In the genomic region with DNA sequence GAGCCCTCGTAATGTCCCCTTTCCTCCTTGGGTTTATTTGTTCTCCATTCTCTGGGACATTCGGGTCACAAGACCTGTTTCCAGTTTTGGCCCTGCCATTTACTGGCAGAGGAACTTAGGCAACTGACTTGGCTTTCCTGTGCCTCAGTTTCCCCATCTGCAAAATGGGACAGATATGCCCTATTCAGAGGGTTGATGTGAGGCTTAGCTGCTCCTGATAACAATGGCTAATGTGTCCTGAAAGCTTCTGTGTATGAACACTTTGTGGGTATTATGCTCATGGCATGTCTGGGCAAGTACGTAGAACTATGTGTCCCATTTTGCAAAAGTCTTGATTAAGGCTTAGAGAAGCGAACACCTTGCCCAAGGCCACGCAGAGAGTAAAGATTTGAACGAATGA, we compare ENCODE assay signal across 8 cellular contexts. TPM values are rescaled to one million over a fixed set of nuclear protein-coding genes. Genes with fewer than 3 reads are reported as not detected.
A peak's percentile ranks its signal among the peaks of the same experiment; 100 is the strongest.
DNase-seq lines count a peak whose midpoint lies in the region; ATAC-seq, FAIRE-seq and TF ChIP-seq lines count a peak whose summit lies in the region.

No MANE protein-coding gene starts in this region.

- ATAC-seq in Right ventricle myocardium superior (ENCODE audit: poor library complexity) = no peak
- no peak for ATAC-seq in GM12878
- no peak for ATAC-seq in GM18517 (IDR thresholded peaks at IDR 0.05; ENCODE audit: unreplicated experiment)

- H3K27me3 ChIP-seq in cardiac muscle cell (no peaks in the 10 kb centered on the region), GM12878 (replicated peaks in 1 of 2; ENCODE audit: control insufficient read depth in 2 of 2, insufficient read depth in 2 of 2, low read length in 1 of 2) (no peaks in the 10 kb centered on the region)

- no peak for TF ChIP-seq POLR2A in GM12878 (IDR thresholded peaks at IDR 0.05; ENCODE audit: low read depth, low read length)

- H3K9me3 ChIP-seq in cardiac muscle cell (ENCODE audit: low read depth) = no peaks in the 10 kb centered on the region
- H3K9me3 ChIP-seq in GM12878 (replicated peaks; ENCODE audit: control insufficient read depth, insufficient read depth, low read length) = no peaks in the 10 kb centered on the region; the same call in 2 of the 3 replicates

- TF ChIP-seq CTCF in cardiac muscle cell (IDR thresholded peaks at IDR 0.05; ENCODE audit: low read depth, low read length) = no peak
- no peak for TF ChIP-seq CTCF in GM12878 (IDR thresholded peaks at IDR 0.05 in 2 of 3, conservative IDR thresholded peaks at IDR 0.05 in 1 of 3; ENCODE audit: control insufficient read depth in 2 of 3, extremely low read depth in 1 of 3, insufficient read depth in 1 of 3, low read depth in 3 of 3, low read length in 3 of 3)
- TF ChIP-seq CTCF in type B pancreatic cell (conservative IDR thresholded peaks at IDR 0.05) = no peak

- peaks cover 20% of the 10 kb centered on the region for H3K36me3 Mint-ChIP-seq in type B pancreatic cell

- no peak for TF ChIP-seq EP300 in GM12878 (IDR thresholded peaks at IDR 0.05; ENCODE audit: borderline replicate concordance in 1 of 2, control insufficient read depth in 1 of 2, low read depth in 2 of 2, low read length in 2 of 2)

- peak overlapping the region; percentile 98 for H3K27ac ChIP-seq in cardiac muscle cell
- peak overlapping the region; percentile 99; the same call in 1 of the 2 replicates for H3K27ac ChIP-seq in GM12878 (ENCODE audit: control insufficient read depth, insufficient read depth)

- H2AFZ ChIP-seq in GM12878 (ENCODE audit: control insufficient read depth, low read depth, low read length) = no peak overlapping the region

- intact Hi-C loops in Right ventricle myocardium superior (cut with DNase I) (no loop called here), GM12878 (cut with micrococcal nuclease; ENCODE audit: unreplicated experiment) (loop anchor here (5.0 kb wide), 1 partner anchor 41 kb away; a partner anchor contains a TSS)

- H3K36me3 ChIP-seq in cardiac muscle cell (peaks cover 4% of the 10 kb centered on the region), GM12878 (ENCODE audit: control insufficient read depth in 2 of 2, insufficient read depth in 2 of 2, low read length in 1 of 2) (no peaks in the 10 kb centered on the region)

- in situ Hi-C loops in GM12878 (cut with MboI) = no loop called here

- POLR2A ChIA-PET in GM12878 (lab: Charles Lee) = interaction anchor here (0.7 to 1.4 kb wide), 3 partner anchors 32 to 71 kb away, joined by 4 to 8 read pairs (median 7); no protein-coding TSS in a partner anchor

- peak overlapping the region; percentile 94 for H3K27ac Mint-ChIP-seq in type B pancreatic cell

- peaks cover 19% of the 10 kb centered on the region for H3K4me1 Mint-ChIP-seq in type B pancreatic cell (ENCODE audit: unreplicated experiment)

- BruUV-seq in GM12878 (replicated peaks; lab: Mats Ljungman, UMichigan) = TSS peak; percentile 74

- H3K4me3 ChIP-seq in cardiac muscle cell (peak overlapping the region; percentile 65), GM12878 (peak overlapping the region; percentile 88)

- no peaks in the 10 kb centered on the region for H4K20me1 ChIP-seq in GM12878 (ENCODE audit: control insufficient read depth, insufficient read depth)

- H3K4me3 Mint-ChIP-seq in type B pancreatic cell = peak overlapping the region; percentile 90

- RAD21 ChIA-PET in GM12878 (lab: Charles Lee; ENCODE audit: unreplicated experiment) = interaction anchor here (1.4 kb wide), 1 partner anchor 10 kb away, joined by 4 read pairs; no protein-coding TSS in a partner anchor

- no peaks in the 10 kb centered on the region for H3K9me3 Mint-ChIP-seq in type B pancreatic cell

- FAIRE-seq in GM12878 (lab: Jason Lieb, UNC) = no peak

- no peaks in the 10 kb centered on the region for H3K4me1 ChIP-seq in cardiac muscle cell (ENCODE audit: low read depth)
- peaks cover 10% of the 10 kb centered on the region; the same call in 1 of the 2 replicates for H3K4me1 ChIP-seq in GM12878 (ENCODE audit: control insufficient read depth, insufficient read depth, low read length)

- SMC1A ChIA-PET in GM12878 (lab: Charles Lee; ENCODE audit: uncharacterized antibody, unreplicated experiment) = interaction anchor here (0.6 kb wide), 1 partner anchor 142 kb away, joined by 3 read pairs; no protein-coding TSS in a partner anchor

- TF ChIP-seq RAD21 in GM12878 (IDR thresholded peaks at IDR 0.05; ENCODE audit: insufficient read depth, low read depth, low read length) = no peak

- H3K9ac ChIP-seq in GM12878 (ENCODE audit: control insufficient read depth, insufficient read depth, low read length) = peak overlapping the region; percentile 95

- DNase-seq in cardiac muscle cell (ENCODE audit: low read depth in 1 of 2, low spot score in 1 of 2) = no peak
- DNase-seq in Right ventricle myocardium superior = no peak
- DNase-seq in GM12878 (ENCODE audit: low read depth, low spot score) = no peak
- DNase-seq in medulla oblongata (ENCODE audit: extremely low spot score) = peak; percentile 37
- DNase-seq in type B pancreatic cell (ENCODE audit: extremely low spot score, unreplicated experiment) = no peak
- no peak for DNase-seq in NCI-H82 (lab: John Stamatoyannopoulos, UW)
- no peak for DNase-seq in D341Med (ENCODE audit: low spot score)

- 87% methylated on average over 6 of the region's 6 CpGs for WGBS in GM12878 (ENCODE audit: insufficient coverage, insufficient replicate concordance, low lambda C conversion rate, missing lambda C conversion rate)

- no peaks in the 10 kb centered on the region for H3K27me3 Mint-ChIP-seq in type B pancreatic cell

- peak overlapping the region; percentile 96 for H3K4me2 ChIP-seq in GM12878 (ENCODE audit: control insufficient read depth, insufficient read depth)

- peaks cover 14% of the 10 kb centered on the region for H3K79me2 ChIP-seq in GM12878 (ENCODE audit: control insufficient read depth, insufficient read depth, low read length)

- CTCF ChIA-PET in GM12878 (lab: Yijun Ruan, JAX) = interaction anchor here (1.0 to 2.3 kb wide), 3 partner anchors 30 to 53 kb away, joined by 3 to 11 read pairs (median 6); a partner anchor contains a TSS

RNA-seq across cellular contexts. Expression of a gene that starts 1.0 kb away (rescaled TPM):
- total RNA-seq in cardiac muscle cell (26.5 and 29.1 TPM in 2 replicates), Right ventricle myocardium superior (17.5 TPM), GM12878 (2014; rRNA removed) (15.6 and 18.6 TPM in 2 replicates), GM12878 (2014; rRNA removed; fragmentation: Illumina TruSeq; extraction: Trizol) (3.7 and 3.8 TPM in 2 replicates), GM12878 (2021) (14.7 and 17.2 TPM in 2 replicates), type B pancreatic cell (ENCODE audit: low replicate concordance) (13.6 and 23.9 TPM in 2 replicates)
- polyA plus RNA-seq in cardiac muscle cell (15.9 and 17.3 TPM in 2 replicates), GM12878 (2011; rRNA removed) (1.5 and 3.7 TPM in 2 replicates), GM12878 (2014; fragmentation: Illumina TruSeq; extraction: Trizol) (1.1 TPM in 1 of 2 replicates, not detected in the other), GM12878 (2014; fragmentation: Nextera tagmentation; extraction: Ambion mirVana) (under 1 TPM in 1 of 2 experiments, not detected in 1; 0.47 TPM), GM12878 (2014; rRNA removed) (13.9 and 15.0 TPM in 2 replicates), GM12878 (2016; fragmentation: Nextera tagmentation; extraction: Ambion mirVana) (10 to 100 TPM; 12.4 to 12.8 TPM)
- 10.3 and 13.5 TPM in 2 replicates for total RNA-seq in GM12878 (2013; cell fraction: nucleolus; rRNA removed)
- polyA plus RNA-seq in GM12878 (2011; ENCODE audit: low read depth) = 1.4 TPM
- polyA plus RNA-seq in GM12878 (2011; cell fraction: cytosol; rRNA removed) = 7.5 and 14.6 TPM in 2 replicates
- polyA plus RNA-seq in GM12878 (2011; cell fraction: nucleus; rRNA removed) = 17.2 and 20.1 TPM in 2 replicates
- 7.8 and 10.7 TPM in 2 replicates for polyA plus RNA-seq in GM12878 (2012)
- 1.1 and 3.7 TPM in 2 replicates for polyA minus RNA-seq in GM12878 (2011; rRNA and poly(A)+ RNA removed)
- polyA minus RNA-seq in GM12878 (2011; cell fraction: cytosol; rRNA and poly(A)+ RNA removed) = 4.4 and 6.4 TPM in 2 replicates
- polyA minus RNA-seq in GM12878 (2011; cell fraction: nucleus; rRNA and poly(A)+ RNA removed) = 4.2 and 6.7 TPM in 2 replicates

RNA-seq across cellular contexts. Expression of a gene that starts 1.8 kb away (rescaled TPM):
- total RNA-seq in cardiac muscle cell = 12.8 and 13.6 TPM in 2 replicates
- polyA plus RNA-seq in cardiac muscle cell = 18.7 and 25.3 TPM in 2 replicates
- total RNA-seq in Right ventricle myocardium superior = 13.0 TPM
- 3.4 and 3.8 TPM in 2 replicates for total RNA-seq in GM12878 (2013; cell fraction: nucleolus; rRNA removed)
- 4.6 and 5.0 TPM in 2 replicates for total RNA-seq in GM12878 (2014; rRNA removed)
- 2.1 and 3.0 TPM in 2 replicates for total RNA-seq in GM12878 (2014; rRNA removed; fragmentation: Illumina TruSeq; extraction: Trizol)
- total RNA-seq in GM12878 (2021) = 14.6 and 16.8 TPM in 2 replicates
- polyA plus RNA-seq in GM12878 (2011; ENCODE audit: low read depth) = 3.8 TPM
- polyA plus RNA-seq in GM12878 (2011; rRNA removed) = 2.9 and 4.5 TPM in 2 replicates
- polyA plus RNA-seq in GM12878 (2011; cell fraction: cytosol; rRNA removed) = 4.9 and 5.3 TPM in 2 replicates
- polyA plus RNA-seq in GM12878 (2011; cell fraction: nucleus; rRNA removed) = 7.8 and 9.2 TPM in 2 replicates
- 9.1 and 9.2 TPM in 2 replicates for polyA plus RNA-seq in GM12878 (2012)
- 7.0 TPM in 2 replicates for polyA plus RNA-seq in GM12878 (2014; fragmentation: Illumina TruSeq; extraction: Trizol)
- polyA plus RNA-seq in GM12878 (2014; fragmentation: Nextera tagmentation; extraction: Ambion mirVana) = 1 to 10 TPM in 1 of 2 experiments, under 1 TPM in 1; 0.60 to 1.5 TPM
- polyA plus RNA-seq in GM12878 (2014; rRNA removed) = 8.0 and 9.8 TPM in 2 replicates
- polyA plus RNA-seq in GM12878 (2016; fragmentation: Nextera tagmentation; extraction: Ambion mirVana) = 1 to 10 TPM; 1.4 to 3.9 TPM
- polyA minus RNA-seq in GM12878 (2011; rRNA and poly(A)+ RNA removed) = 1.5 and 2.9 TPM in 2 replicates
- 2.9 and 3.2 TPM in 2 replicates for polyA minus RNA-seq in GM12878 (2011; cell fraction: cytosol; rRNA and poly(A)+ RNA removed)
- polyA minus RNA-seq in GM12878 (2011; cell fraction: nucleus; rRNA and poly(A)+ RNA removed) = 1.5 and 3.6 TPM in 2 replicates
- total RNA-seq in type B pancreatic cell (ENCODE audit: low replicate concordance) = 18.4 and 22.4 TPM in 2 replicates

RNA-seq across cellular contexts. Expression of a gene that starts 4.3 kb away (rescaled TPM):
- total RNA-seq in cardiac muscle cell = 7.1 and 11.2 TPM in 2 replicates
- polyA plus RNA-seq in cardiac muscle cell = 1.9 and 2.6 TPM in 2 replicates
- total RNA-seq in Right ventricle myocardium superior = 17.4 TPM
- 9.9 and 10.4 TPM in 2 replicates for total RNA-seq in GM12878 (2013; cell fraction: nucleolus; rRNA removed)
- 0.96 and 1.1 TPM in 2 replicates for total RNA-seq in GM12878 (2014; rRNA removed)
- 0.78 and 0.85 TPM in 2 replicates for total RNA-seq in GM12878 (2014; rRNA removed; fragmentation: Illumina TruSeq; extraction: Trizol)
- total RNA-seq in GM12878 (2021) = 17.8 and 18.3 TPM in 2 replicates
- polyA plus RNA-seq in GM12878 (2011; ENCODE audit: low read depth) = 0.83 TPM
- polyA plus RNA-seq in GM12878 (2011; rRNA removed) = 0.49 and 1.5 TPM in 2 replicates
- polyA plus RNA-seq in GM12878 (2011; cell fraction: cytosol; rRNA removed) = 2.0 and 3.3 TPM in 2 replicates
- polyA plus RNA-seq in GM12878 (2011; cell fraction: nucleus; rRNA removed) = 7.5 and 10.9 TPM in 2 replicates
- 6.5 and 7.1 TPM in 2 replicates for polyA plus RNA-seq in GM12878 (2012)
- 0.24 and 1.2 TPM in 2 replicates for polyA plus RNA-seq in GM12878 (2014; fragmentation: Illumina TruSeq; extraction: Trizol)
- polyA plus RNA-seq in GM12878 (2014; fragmentation: Nextera tagmentation; extraction: Ambion mirVana) = under 1 TPM; 0.02 to 0.05 TPM
- polyA plus RNA-seq in GM12878 (2014; rRNA removed) = 7.6 and 9.8 TPM in 2 replicates
- polyA plus RNA-seq in GM12878 (2016; fragmentation: Nextera tagmentation; extraction: Ambion mirVana) = under 1 TPM; 0.13 to 0.37 TPM
- polyA minus RNA-seq in GM12878 (2011; rRNA and poly(A)+ RNA removed) = 0.51 and 1.1 TPM in 2 replicates
- polyA minus RNA-seq in GM12878 (2011; cell fraction: cytosol; rRNA and poly(A)+ RNA removed) = 2.9 and 4.3 TPM in 2 replicates
- polyA minus RNA-seq in GM12878 (2011; cell fraction: nucleus; rRNA and poly(A)+ RNA removed) = 1.6 and 3.6 TPM in 2 replicates
- total RNA-seq in type B pancreatic cell (ENCODE audit: low replicate concordance) = 14.6 and 16.2 TPM in 2 replicates

RNA-seq across cellular contexts. Expression of a gene that starts 20.5 kb away (rescaled TPM):
- total RNA-seq in cardiac muscle cell (10.3 and 13.4 TPM in 2 replicates), Right ventricle myocardium superior (13.6 TPM), GM12878 (2014; rRNA removed) (2.0 and 2.5 TPM in 2 replicates), GM12878 (2014; rRNA removed; fragmentation: Illumina TruSeq; extraction: Trizol) (1.2 and 1.4 TPM in 2 replicates), GM12878 (2021) (10.6 and 11.7 TPM in 2 replicates), type B pancreatic cell (ENCODE audit: low replicate concordance) (21.1 and 23.9 TPM in 2 replicates)
- polyA plus RNA-seq in cardiac muscle cell (14.9 and 17.7 TPM in 2 replicates), GM12878 (2011; rRNA removed) (1.1 and 1.6 TPM in 2 replicates), GM12878 (2014; fragmentation: Illumina TruSeq; extraction: Trizol) (2.0 and 2.6 TPM in 2 replicates), GM12878 (2014; fragmentation: Nextera tagmentation; extraction: Ambion mirVana) (under 1 TPM; 0.11 to 0.35 TPM), GM12878 (2014; rRNA removed) (5.2 and 7.5 TPM in 2 replicates), GM12878 (2016; fragmentation: Nextera tagmentation; extraction: Ambion mirVana) (1 to 10 TPM in 1 of 2 experiments, under 1 TPM in 1; 0.43 to 1.5 TPM)
- total RNA-seq in GM12878 (2013; cell fraction: nucleolus; rRNA removed) = 6.3 and 8.5 TPM in 2 replicates
- polyA plus RNA-seq in GM12878 (2011; ENCODE audit: low read depth) = 0.52 TPM
- polyA plus RNA-seq in GM12878 (2011; cell fraction: cytosol; rRNA removed) = 1.1 and 1.3 TPM in 2 replicates
- 15.2 and 37.1 TPM in 2 replicates for polyA plus RNA-seq in GM12878 (2011; cell fraction: nucleus; rRNA removed)
- polyA plus RNA-seq in GM12878 (2012) = 7.8 and 9.0 TPM in 2 replicates
- polyA minus RNA-seq in GM12878 (2011; rRNA and poly(A)+ RNA removed) = 1.8 and 3.7 TPM in 2 replicates
- 2.8 and 4.0 TPM in 2 replicates for polyA minus RNA-seq in GM12878 (2011; cell fraction: cytosol; rRNA and poly(A)+ RNA removed)
- polyA minus RNA-seq in GM12878 (2011; cell fraction: nucleus; rRNA and poly(A)+ RNA removed) = 1.8 and 11.5 TPM in 2 replicates

RNA-seq across cellular contexts. Expression of a gene that starts 23.2 kb away (rescaled TPM):
- 15.1 and 15.4 TPM in 2 replicates for total RNA-seq in cardiac muscle cell
- polyA plus RNA-seq in cardiac muscle cell = 13.3 and 14.0 TPM in 2 replicates
- total RNA-seq in Right ventricle myocardium superior = 11.7 TPM
- 3.6 and 5.3 TPM in 2 replicates for total RNA-seq in GM12878 (2013; cell fraction: nucleolus; rRNA removed)
- 2.8 and 3.5 TPM in 2 replicates for total RNA-seq in GM12878 (2014; rRNA removed)
- total RNA-seq in GM12878 (2014; rRNA removed; fragmentation: Illumina TruSeq; extraction: Trizol) = 1.8 and 2.2 TPM in 2 replicates
- 5.2 and 5.3 TPM in 2 replicates for total RNA-seq in GM12878 (2021)
- polyA plus RNA-seq in GM12878 (2011; ENCODE audit: low read depth) = 3.2 TPM
- 0.68 and 1.2 TPM in 2 replicates for polyA plus RNA-seq in GM12878 (2011; rRNA removed)
- polyA plus RNA-seq in GM12878 (2011; cell fraction: cytosol; rRNA removed) = 1.2 and 1.4 TPM in 2 replicates
- polyA plus RNA-seq in GM12878 (2011; cell fraction: nucleus; rRNA removed) = 7.1 and 7.5 TPM in 2 replicates
- 4.8 and 6.3 TPM in 2 replicates for polyA plus RNA-seq in GM12878 (2012)
- 2.8 and 3.1 TPM in 2 replicates for polyA plus RNA-seq in GM12878 (2014; fragmentation: Illumina TruSeq; extraction: Trizol)
- under 1 TPM; 0.10 to 0.97 TPM for polyA plus RNA-seq in GM12878 (2014; fragmentation: Nextera tagmentation; extraction: Ambion mirVana)
- 3.5 and 4.4 TPM in 2 replicates for polyA plus RNA-seq in GM12878 (2014; rRNA removed)
- 1 to 10 TPM; 1.1 to 1.4 TPM for polyA plus RNA-seq in GM12878 (2016; fragmentation: Nextera tagmentation; extraction: Ambion mirVana)
- polyA minus RNA-seq in GM12878 (2011; rRNA and poly(A)+ RNA removed) = 1.0 and 1.4 TPM in 2 replicates
- polyA minus RNA-seq in GM12878 (2011; cell fraction: cytosol; rRNA and poly(A)+ RNA removed) = 0.80 and 1.1 TPM in 2 replicates
- polyA minus RNA-seq in GM12878 (2011; cell fraction: nucleus; rRNA and poly(A)+ RNA removed) = 1.1 and 1.9 TPM in 2 replicates
- total RNA-seq in type B pancreatic cell (ENCODE audit: low replicate concordance) = 9.4 and 9.6 TPM in 2 replicates
